15 cellular contexts compared by ENCODE assay signal in the genomic region with DNA sequence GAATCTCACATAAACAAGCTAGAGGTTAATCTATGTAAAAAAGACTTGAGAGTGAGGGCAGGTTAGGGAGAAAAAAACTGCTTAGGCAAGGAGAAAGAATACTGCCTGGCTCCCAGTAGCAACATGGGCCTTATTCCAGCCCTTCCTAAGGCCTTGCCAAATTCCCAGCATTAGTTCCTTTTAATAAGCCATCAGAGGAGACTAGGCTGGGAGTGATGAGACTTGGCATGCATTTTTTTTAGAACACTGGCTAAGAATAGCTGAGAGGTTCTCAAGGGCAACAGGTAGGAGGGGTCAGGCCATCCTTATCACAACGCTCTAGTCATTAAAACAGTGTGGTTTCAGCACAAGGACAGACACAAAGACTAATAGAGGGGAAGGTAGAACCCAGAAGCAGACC. TPM values are rescaled to one million over a fixed set of nuclear protein-coding genes. Genes with fewer than 3 reads are reported as not detected.
DNase-seq lines count a peak whose midpoint lies in the region; ATAC-seq and TF ChIP-seq lines count a peak whose summit lies in the region.
"Had no signal": no experiment of that assay in that cellular context is flagged by ENCODE, and none has a peak within 500 bp of the region (broad histone marks: within the 10 kb centered on the region; RNA-seq: fewer than 3 reads in every experiment).

No MANE protein-coding gene starts in this region.

- TF ChIP-seq CTCF in right atrium auricular region (IDR thresholded peaks at IDR 0.05) (no peak), heart right ventricle (IDR thresholded peaks at IDR 0.05) (no peak)

- no peak overlapping the region for H3K27ac ChIP-seq in right atrium auricular region
- peak overlapping the region in 8 of 10 donors; percentile 24 to 72 (median 49) for H3K27ac ChIP-seq in heart right ventricle
- H3K27ac ChIP-seq in skeletal muscle tissue (ENCODE audit: low read depth, low read length): peak overlapping the region; percentile 44

- H3K4me1 ChIP-seq in right atrium auricular region (peaks cover 0 to 8% of the 10 kb centered on the region in 2 donors), heart right ventricle (peaks cover 0 to 36% (median 10%) of the 10 kb centered on the region in 9 donors), skeletal muscle tissue (ENCODE audit: control insufficient read depth in 3 of 3, insufficient read depth in 3 of 3, low read length in 3 of 3) (peaks cover 29 to 31% (median 31%) of the 10 kb centered on the region in 3 donors)

- WGBS in heart right ventricle, 2 donors: 27 to 31% methylated on average over 1 of the region's 1 CpG

- no peaks in the 10 kb centered on the region for H3K9me3 ChIP-seq in right atrium auricular region
- no peaks in the 10 kb centered on the region for H3K9me3 ChIP-seq in heart right ventricle
- H3K9me3 ChIP-seq in skeletal muscle tissue (ENCODE audit: control insufficient read depth in 3 of 3, low read length in 3 of 3): no peaks in the 10 kb centered on the region

- H3K9ac ChIP-seq in skeletal muscle tissue (ENCODE audit: low read depth in 1 of 3, low read length in 3 of 3): peak overlapping the region in 1 of 3 donors; percentile 57

- DNase-seq in Right ventricle myocardium superior: no peak
- no peak for DNase-seq in right atrium auricular region (ENCODE audit: low spot score)
- DNase-seq in heart right ventricle: peak in 1 of 2 donors; percentile 44
- peak; percentile 25 for DNase-seq in medulla oblongata (ENCODE audit: extremely low spot score)
- DNase-seq in T1000 (lab: John Stamatoyannopoulos, UW): no peak
- DNase-seq in SW 1271 (lab: John Stamatoyannopoulos, UW): no peak
- no peak for DNase-seq in dermis blood vessel endothelial cell
- DNase-seq: ACHN; C1 segment of cervical spinal cord; CD4-positive, alpha-beta T cell; DMS79; HCEC 1CT; HFFc6 had no signal

- ATAC-seq in Right ventricle myocardium superior (ENCODE audit: poor library complexity) (peak; percentile 76), heart right ventricle (peak; percentile 51 to 81 (median 78))
- ATAC-seq: GM12878 had no signal

- H3K36me3 ChIP-seq in right atrium auricular region (no peaks in the 10 kb centered on the region), heart right ventricle (no peaks in the 10 kb centered on the region), skeletal muscle tissue (ENCODE audit: control insufficient read depth in 3 of 3, insufficient read depth in 3 of 3, low read length in 3 of 3) (no peaks in the 10 kb centered on the region)

- H3K27me3 ChIP-seq in right atrium auricular region (no peaks in the 10 kb centered on the region), heart right ventricle (peaks cover 0 to 35% (median 10%) of the 10 kb centered on the region in 7 donors), skeletal muscle tissue (ENCODE audit: control insufficient read depth in 3 of 3, insufficient read depth in 3 of 3, low read length in 3 of 3) (peaks cover 10 to 12% (median 12%) of the 10 kb centered on the region in 3 donors)

- intact Hi-C loops in Right ventricle myocardium superior (cut with DNase I) (loop anchor here (5.0 to 10.0 kb wide), 3 partner anchors 77 to 289 kb away; partner anchors contain the start of gene LMX1B), heart right ventricle (cut with DNase I) (loop anchor here in 8 of 10 donors (5.0 to 10.0 kb wide), 7 partner anchors 82 to 287 kb away; partner anchors contain the start of gene LMX1B (in 5 of the 8))

- H3K4me3 ChIP-seq in right atrium auricular region (no peak overlapping the region), heart right ventricle (no peak overlapping the region), skeletal muscle tissue (ENCODE audit: low read length in 3 of 3) (peak overlapping the region in 2 of 3 donors; percentile 4 to 31)
- H3K4me3 ChIP-seq: GM12878 had no signal

RNA-seq across cellular contexts. Expression of gene ZBTB43, which starts 20.9 kb away (rescaled TPM):
- total RNA-seq in Right ventricle myocardium superior (36.8 TPM), right atrium auricular region (10 to 100 TPM; 11.8 to 15.1 TPM), heart right ventricle (10 to 100 TPM; 32.8 to 58.4 (median 44.7) TPM), skeletal muscle tissue (12.0 TPM), dermis blood vessel endothelial cell (7.7 and 8.2 TPM in 2 replicates)
- 10 to 100 TPM in 1 of 2 donors, 1 to 10 TPM in 1; 7.6 to 13.5 TPM for polyA plus RNA-seq in heart right ventricle

Comparison
In these comparisons a context has a peak if more than half of its experiments do, and no peak if none do; other contexts are left out.
1. H3K27ac ChIP-seq: peak in heart right ventricle (8 of 10) and skeletal muscle tissue (single experiment); none in right atrium auricular region (0 of 2).
2. H3K4me3 ChIP-seq: peak in skeletal muscle tissue (2 of 3); none in right atrium auricular region (0 of 2) and heart right ventricle (0 of 10).